In genomic region chr13:49443327-49443688, GRCh38 we compare ENCODE assay signal across 7 cellular contexts. TPM values are rescaled to one million over a fixed set of nuclear protein-coding genes. Genes with fewer than 3 reads are reported as not detected.
A peak's percentile ranks its signal among the peaks of the same experiment; 100 is the strongest.
DNase-seq lines count a peak whose midpoint lies in the region; ATAC-seq, FAIRE-seq and TF ChIP-seq lines count a peak whose summit lies in the region.

No MANE protein-coding gene starts in this region.

- peak overlapping the region; percentile 72 for H3K4me3 ChIP-seq in GM06990 (replicated peaks; ENCODE audit: low read depth, low read length)
- peak overlapping the region; percentile 79 for H3K4me3 ChIP-seq in MM.1S (ENCODE audit: low read length)
- peak overlapping the region; percentile 83; the same call in 1 of the 2 replicates for H3K4me3 ChIP-seq in iPS DF 6.9 (ENCODE audit: low read length)
- peak overlapping the region; percentile 59 for H3K4me3 ChIP-seq in skeletal muscle cell (ENCODE audit: low read depth, low read length)

- H3K4me1 ChIP-seq in MM.1S (ENCODE audit: low read length) (peaks cover 4% of the 10 kb centered on the region; the same call in 1 of the 2 replicates), iPS DF 6.9 (ENCODE audit: control insufficient read depth, insufficient read depth, low read length) (no peaks in the 10 kb centered on the region)

- peaks cover 64% of the 10 kb centered on the region for H3K4me1 Mint-ChIP-seq in activated naive CD8-positive, alpha-beta T cell treated with anti-CD3 and anti-CD28 coated beads, Interleukin-2, amount 50 U/mL, for 24 hours

- H3K27me3 ChIP-seq in GM06990 (replicated peaks; ENCODE audit: control insufficient read depth, insufficient read depth, low read length) (no peaks in the 10 kb centered on the region), MM.1S (replicated peaks; ENCODE audit: insufficient read depth, low read length) (no peaks in the 10 kb centered on the region), iPS DF 6.9 (ENCODE audit: control insufficient read depth, insufficient read depth, low read length) (no peaks in the 10 kb centered on the region)

- peak overlapping the region; percentile 74 for H2AFZ ChIP-seq in MM.1S (ENCODE audit: low read length)

- H3K9me2 ChIP-seq in MM.1S (replicated peaks; ENCODE audit: insufficient read depth, low read length) = no peaks in the 10 kb centered on the region

- peak overlapping the region; percentile 98 for H3K27ac Mint-ChIP-seq in activated naive CD8-positive, alpha-beta T cell treated with anti-CD3 and anti-CD28 coated beads, Interleukin-2, amount 50 U/mL, for 24 hours

- no peak for TF ChIP-seq POLR2A in GM12892 (IDR thresholded peaks at IDR 0.05; ENCODE audit: low read depth, low read length)

- no peaks in the 10 kb centered on the region for H3K27me3 Mint-ChIP-seq in activated naive CD8-positive, alpha-beta T cell treated with anti-CD3 and anti-CD28 coated beads, Interleukin-2, amount 50 U/mL, for 24 hours

- H3K79me2 ChIP-seq in MM.1S (ENCODE audit: low read length) = peaks cover 20% of the 10 kb centered on the region

- H3K9ac ChIP-seq in MM.1S (ENCODE audit: low read length) = peak overlapping the region; percentile 58; the same call in 1 of the 2 replicates

- H4K20me1 ChIP-seq in MM.1S (ENCODE audit: insufficient read depth, low read length) = no peaks in the 10 kb centered on the region

- H3K9me3 ChIP-seq in MM.1S (replicated peaks; ENCODE audit: insufficient read depth, low read length) = no peaks in the 10 kb centered on the region
- H3K9me3 ChIP-seq in iPS DF 6.9 (ENCODE audit: control insufficient read depth, insufficient read depth, low read length) = no peaks in the 10 kb centered on the region

- H3K4me2 ChIP-seq in MM.1S (ENCODE audit: low read depth, low read length) = peak overlapping the region; percentile 70

- no peaks in the 10 kb centered on the region for H3K9me3 Mint-ChIP-seq in activated naive CD8-positive, alpha-beta T cell treated with anti-CD3 and anti-CD28 coated beads, Interleukin-2, amount 50 U/mL, for 24 hours

- H3K27ac ChIP-seq in MM.1S (ENCODE audit: low read length) (peak overlapping the region; percentile 57; the same call in 1 of the 2 replicates), iPS DF 6.9 (ENCODE audit: low read length) (no peak overlapping the region)

- FAIRE-seq in GM12892 (lab: Jason Lieb, UNC) = no peak

- ATAC-seq in activated naive CD8-positive, alpha-beta T cell treated with anti-CD3 and anti-CD28 coated beads, Interleukin-2, amount 50 U/mL, for 24 hours = no peak

- H3K36me3 ChIP-seq in GM06990 (ENCODE audit: control insufficient read depth, insufficient read depth, low read length) (no peaks in the 10 kb centered on the region), MM.1S (replicated peaks; ENCODE audit: insufficient read depth, low read length) (no peaks in the 10 kb centered on the region), iPS DF 6.9 (ENCODE audit: control insufficient read depth, insufficient read depth, low read length) (no peaks in the 10 kb centered on the region)

- no peak for TF ChIP-seq CTCF in GM06990 (IDR thresholded peaks at IDR 0.05; ENCODE audit: insufficient read depth, low read length, poor library complexity, severe bottlenecking)
- no peak for TF ChIP-seq CTCF in MM.1S (IDR thresholded peaks at IDR 0.05; ENCODE audit: low read length)

- no CpG with 5 or more reads among the region's 9 CpGs for WGBS in iPS DF 6.9 (ENCODE audit: insufficient coverage, insufficient read length)

- peaks cover 13% of the 10 kb centered on the region for H3K36me3 Mint-ChIP-seq in activated naive CD8-positive, alpha-beta T cell treated with anti-CD3 and anti-CD28 coated beads, Interleukin-2, amount 50 U/mL, for 24 hours (ENCODE audit: low read depth)

- peaks cover 8% of the 10 kb centered on the region for H3F3A ChIP-seq in MM.1S (ENCODE audit: insufficient read depth, low read length)

- H3K4me3 Mint-ChIP-seq in activated naive CD8-positive, alpha-beta T cell treated with anti-CD3 and anti-CD28 coated beads, Interleukin-2, amount 50 U/mL, for 24 hours = peak overlapping the region; percentile 100

- DNase-seq in GM06990 (ENCODE audit: extremely low read depth, insufficient read length) = no peak
- peak; percentile 38 for DNase-seq in MM.1S
- no peak for DNase-seq in activated naive CD8-positive, alpha-beta T cell treated with anti-CD3 and anti-CD28 coated beads, Interleukin-2, amount 50 U/mL, for 24 hours
- DNase-seq in iPS DF 6.9 (ENCODE audit: low read depth, low spot score) = no peak
- no peak for DNase-seq in skeletal muscle cell (ENCODE audit: low read depth)
- no peak for DNase-seq in GM12892 (ENCODE audit: insufficient read length)
- DNase-seq in ecto neural progenitor cell (ENCODE audit: low spot score) = no peak

RNA-seq across cellular contexts. Expression of gene CAB39L, which starts 0.6 kb away (rescaled TPM):
- polyA plus RNA-seq in GM12892 (2012; ENCODE audit: missing spikeins) = 2.7 TPM

RNA-seq across cellular contexts. Expression of gene SETDB2, which starts 0.8 kb away (rescaled TPM):
- 7.3 TPM for polyA plus RNA-seq in GM12892 (2012; ENCODE audit: missing spikeins)

RNA-seq across cellular contexts. Expression of gene PHF11, which starts 52.4 kb away (rescaled TPM):
- polyA plus RNA-seq in GM12892 (2012; ENCODE audit: missing spikeins) = 46.5 TPM
